31 cellular contexts compared by ENCODE assay signal in the genomic region with DNA sequence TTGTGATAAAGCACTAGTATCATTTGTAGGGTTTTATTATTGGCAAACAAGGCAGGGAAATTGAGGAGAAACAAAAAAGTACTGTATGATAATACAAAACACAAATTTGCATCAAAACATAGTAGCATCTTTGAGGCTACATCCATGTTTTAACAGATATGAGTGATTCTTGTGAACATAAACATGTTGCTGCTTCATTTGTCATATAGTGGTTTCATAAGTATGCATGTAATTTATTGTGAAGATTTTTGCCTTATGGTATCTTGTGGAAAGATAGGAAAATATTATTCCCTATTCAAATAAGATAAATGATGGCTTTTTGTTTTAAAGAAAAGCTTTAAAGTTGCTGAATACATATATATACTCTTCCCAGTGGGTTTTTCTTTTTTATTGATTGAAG.
DNase-seq lines count a peak whose midpoint lies in the region; ATAC-seq, FAIRE-seq and TF ChIP-seq lines count a peak whose summit lies in the region.
"Had no signal": no experiment of that assay in that cellular context is flagged by ENCODE, and none has a peak within 500 bp of the region (broad histone marks: within the 10 kb centered on the region; RNA-seq: fewer than 3 reads in every experiment).

No MANE protein-coding gene starts in this region.

- POLR2A ChIA-PET in CD8-positive, alpha-beta T cell (lab: Charles Lee), result no interaction called here

- no peaks in the 10 kb centered on the region for H4K20me1 ChIP-seq in keratinocyte (ENCODE audit: control insufficient read depth, extremely low read depth, insufficient read depth, low read length)

- H3K36me3 Mint-ChIP-seq in CD14-positive monocyte, result peaks cover 11 to 15% of the 10 kb centered on the region in 2 donors
- peaks cover 10% of the 10 kb centered on the region for H3K36me3 Mint-ChIP-seq in CD8-positive, alpha-beta T cell

- peaks cover 0 to 4% (median 0%) of the 10 kb centered on the region in 3 donors for H3K27me3 Mint-ChIP-seq in CD14-positive monocyte (ENCODE audit: low read depth in 3 of 3)
- H3K27me3 Mint-ChIP-seq in CD8-positive, alpha-beta T cell (ENCODE audit: low read depth), result no peaks in the 10 kb centered on the region
- H3K27me3 Mint-ChIP-seq: activated CD4-positive, alpha-beta memory T cell treated with anti-CD3 and anti-CD28 coated beads for 36 hours; naive B cell; stimulated activated naive CD8-positive, alpha-beta T cell treated with anti-CD3 and anti-CD28 coated beads, Interleukin-15, amount 100 ng/mL, for 72 hours had no signal

- peak overlapping the region; percentile 94 to 98 (median 97) for H3K27ac Mint-ChIP-seq in CD14-positive monocyte
- no peak overlapping the region for H3K27ac Mint-ChIP-seq in CD8-positive, alpha-beta T cell
- H3K27ac Mint-ChIP-seq: activated CD4-positive, alpha-beta memory T cell treated with anti-CD3 and anti-CD28 coated beads for 36 hours; naive B cell; stimulated activated naive CD8-positive, alpha-beta T cell treated with anti-CD3 and anti-CD28 coated beads, Interleukin-15, amount 100 ng/mL, for 72 hours had no signal

- no peaks in the 10 kb centered on the region for H3K9me3 Mint-ChIP-seq in CD14-positive monocyte
- no peaks in the 10 kb centered on the region for H3K9me3 Mint-ChIP-seq in CD8-positive, alpha-beta T cell
- H3K9me3 Mint-ChIP-seq: activated CD4-positive, alpha-beta memory T cell treated with anti-CD3 and anti-CD28 coated beads for 36 hours; stimulated activated naive CD8-positive, alpha-beta T cell treated with anti-CD3 and anti-CD28 coated beads, Interleukin-15, amount 100 ng/mL, for 72 hours had no signal

- TF ChIP-seq CTCF in CD14-positive monocyte (IDR thresholded peaks at IDR 0.05), result no peak
- no peak for TF ChIP-seq CTCF in HL-60 (IDR thresholded peaks at IDR 0.05; ENCODE audit: insufficient read depth, low read length)
- no peak for TF ChIP-seq CTCF in choroid plexus epithelial cell (conservative IDR thresholded peaks at IDR 0.05; ENCODE audit: low read depth, low read length)
- no peak for TF ChIP-seq CTCF in keratinocyte (optimal IDR thresholded peaks at IDR 0.05 in 1 of 3, IDR thresholded peaks at IDR 0.05 in 1 of 3, conservative IDR thresholded peaks at IDR 0.05 in 1 of 3; ENCODE audit: extremely low read depth in 1 of 3, insufficient read depth in 2 of 3, low read length in 3 of 3)
- no peak for TF ChIP-seq CTCF in D721Med (IDR thresholded peaks at IDR 0.05; ENCODE audit: insufficient read depth, missing control alignments)
- no peak for TF ChIP-seq CTCF in vagina (IDR thresholded peaks at IDR 0.05)
- no peak for TF ChIP-seq CTCF in CD8-positive, alpha-beta T cell (IDR thresholded peaks at IDR 0.05)

- no peak for ATAC-seq in CD8-positive, alpha-beta T cell
- ATAC-seq: right cardiac atrium; stimulated activated naive CD8-positive, alpha-beta T cell treated with anti-CD3 and anti-CD28 coated beads, Interleukin-15, amount 100 ng/mL, for 72 hours had no signal

- H3K4me3 Mint-ChIP-seq in CD14-positive monocyte, result no peak overlapping the region
- no peak overlapping the region for H3K4me3 Mint-ChIP-seq in CD8-positive, alpha-beta T cell
- H3K4me3 Mint-ChIP-seq: activated CD4-positive, alpha-beta memory T cell treated with anti-CD3 and anti-CD28 coated beads for 36 hours; naive B cell; stimulated activated naive CD8-positive, alpha-beta T cell treated with anti-CD3 and anti-CD28 coated beads, Interleukin-15, amount 100 ng/mL, for 72 hours had no signal

- H3K27ac ChIP-seq in HL-60 (replicated peaks) (peak overlapping the region; percentile 53), keratinocyte (ENCODE audit: control insufficient read depth, insufficient read depth, low read length) (peak overlapping the region; percentile 86), vagina (no peak overlapping the region)
- H3K27ac ChIP-seq in CD8-positive, alpha-beta T cell (ENCODE audit: low read depth, low read length), result no peak overlapping the region

- H2AFZ ChIP-seq in keratinocyte (ENCODE audit: control insufficient read depth, low read length), result no peak overlapping the region

- no peaks in the 10 kb centered on the region for H3K9me3 ChIP-seq in keratinocyte (ENCODE audit: control insufficient read depth, low read depth, low read length)
- no peaks in the 10 kb centered on the region for H3K9me3 ChIP-seq in vagina
- no peaks in the 10 kb centered on the region for H3K9me3 ChIP-seq in CD8-positive, alpha-beta T cell (ENCODE audit: low read length)
- H3K9me3 ChIP-seq: spleen had no signal

- CTCF ChIA-PET in CD8-positive, alpha-beta T cell (lab: Charles Lee), result no interaction called here

- H3K27me3 ChIP-seq in HL-60 (ENCODE audit: insufficient read depth, poor library complexity, severe bottlenecking) (no peaks in the 10 kb centered on the region), keratinocyte (ENCODE audit: control insufficient read depth, extremely low read depth, insufficient read depth, low read length) (no peaks in the 10 kb centered on the region), vagina (no peaks in the 10 kb centered on the region)
- H3K27me3 ChIP-seq in CD8-positive, alpha-beta T cell (ENCODE audit: insufficient read depth, low read length), result no peaks in the 10 kb centered on the region
- H3K27me3 ChIP-seq: spleen had no signal

- no peak overlapping the region for H3K4me3 ChIP-seq in HL-60 (replicated peaks; ENCODE audit: insufficient read depth, low read length)
- no peak overlapping the region for H3K4me3 ChIP-seq in choroid plexus epithelial cell (ENCODE audit: low read depth, low read length)
- H3K4me3 ChIP-seq in keratinocyte (ENCODE audit: control insufficient read depth in 2 of 3, extremely low read depth in 1 of 3, insufficient read depth in 2 of 3, low read depth in 1 of 3, low read length in 3 of 3), result no peak overlapping the region
- no peak overlapping the region for H3K4me3 ChIP-seq in vagina
- no peak overlapping the region for H3K4me3 ChIP-seq in CD8-positive, alpha-beta T cell (ENCODE audit: low read depth, low read length)
- H3K4me3 ChIP-seq: spleen had no signal

- H3K4me1 Mint-ChIP-seq in CD14-positive monocyte, result peaks cover 20% of the 10 kb centered on the region
- H3K4me1 Mint-ChIP-seq in CD8-positive, alpha-beta T cell (ENCODE audit: low read depth), result peaks cover 2% of the 10 kb centered on the region

- dilution Hi-C loops in keratinocyte (cut with MboI; ENCODE audit: extremely low pct_ligation_motif_present, low sequenced_read_pairs), result no loop called here

- no peak for DNase-seq in CD14-positive monocyte (ENCODE audit: low spot score)
- no peak for DNase-seq in HL-60 (ENCODE audit: low read depth in 1 of 2, low spot score in 1 of 2)
- DNase-seq in choroid plexus epithelial cell (ENCODE audit: low read depth), result peak; percentile 36
- DNase-seq in keratinocyte (ENCODE audit: low read depth, low spot score), result no peak
- DNase-seq in D721Med (ENCODE audit: insufficient read length, low spot score), result no peak
- no peak for DNase-seq in vagina (ENCODE audit: extremely low spot score in 2 of 2)
- DNase-seq in CD8-positive, alpha-beta T cell, result no peak
- DNase-seq in stimulated activated CD4-positive, alpha-beta T cell treated with anti-CD3 and anti-CD28 coated beads, Interleukin-2, amount 100 ng/mL, for 48 hours, result no peak
- DNase-seq: activated CD4-positive, alpha-beta memory T cell treated with anti-CD3 and anti-CD28 coated beads for 36 hours; activated CD4-positive, alpha-beta T cell treated with anti-CD3 and anti-CD28 coated beads for 1 hour; activated CD8-positive, alpha-beta memory T cell treated with anti-CD3 and anti-CD28 coated beads, Interleukin-2, amount 50 U/mL, for 4 hours; activated naive CD4-positive, alpha-beta T cell treated with Interleukin-2 at 50 U/mL for 16 hours; amniotic stem cell; DMS79; effector CD8-positive, alpha-beta T cell; foreskin fibroblast; GF-D8; head of caudate nucleus; kidney; midbrain; naive B cell; NCI-H1417; NCI-H2029; NCI-H526; posterior cingulate gyrus; right cardiac atrium; Right ventricle myocardium superior; spleen; stimulated activated CD4-positive, alpha-beta T cell treated with anti-CD3 and anti-CD28 coated beads, Interleukin-2, amount 100 ng/mL, for 24 hours; stimulated activated naive CD8-positive, alpha-beta T cell treated with anti-CD3 and anti-CD28 coated beads, Interleukin-15, amount 100 ng/mL, for 72 hours had no signal

- no peak for TF ChIP-seq POLR2A in vagina (IDR thresholded peaks at IDR 0.05)

- H3K9me1 ChIP-seq in keratinocyte (ENCODE audit: control insufficient read depth, extremely low read depth, insufficient read depth, low read length), result no peaks in the 10 kb centered on the region

- H3K4me2 ChIP-seq in keratinocyte (ENCODE audit: control insufficient read depth, extremely low read depth, insufficient read depth, low read depth, low read length), result no peak overlapping the region

- peaks cover 0 to 5% of the 10 kb centered on the region in 2 experiments for H3K36me3 ChIP-seq in keratinocyte (ENCODE audit: control insufficient read depth in 2 of 2, extremely low read depth in 1 of 2, insufficient read depth in 2 of 2, low read length in 2 of 2)
- no peaks in the 10 kb centered on the region for H3K36me3 ChIP-seq in vagina
- no peaks in the 10 kb centered on the region for H3K36me3 ChIP-seq in CD8-positive, alpha-beta T cell (ENCODE audit: insufficient read depth, low read length)

- H3K79me2 ChIP-seq in keratinocyte (ENCODE audit: control insufficient read depth, insufficient read depth, low read length), result peaks cover 3% of the 10 kb centered on the region

- H3K4me1 ChIP-seq in keratinocyte (ENCODE audit: control insufficient read depth, extremely low read depth, insufficient read depth, low read length) (peaks cover 19% of the 10 kb centered on the region), vagina (no peaks in the 10 kb centered on the region)
- no peaks in the 10 kb centered on the region for H3K4me1 ChIP-seq in CD8-positive, alpha-beta T cell (ENCODE audit: insufficient read depth, low read length)

- intact Hi-C loops in CD14-positive monocyte (cut with micrococcal nuclease) (loop anchor here (5.0 to 10.0 kb wide), 2 partner anchors 60 to 212 kb away; a partner anchor contains a TSS), vagina (cut with DNase I) (no loop called here)
- intact Hi-C loops in CD8-positive, alpha-beta T cell (cut with DNase I, micrococcal nuclease), result no loop called here

- FAIRE-seq in keratinocyte (lab: Jason Lieb, UNC), result no peak
- no peak for FAIRE-seq in D721Med (lab: Jason Lieb, UNC)
- FAIRE-seq: kidney, urothelium cell line had no signal

- H3K9ac ChIP-seq in keratinocyte (ENCODE audit: control insufficient read depth, extremely low read depth, insufficient read depth, low read length), result no peak overlapping the region

Comparison
In these comparisons a context has a peak if more than half of its experiments do, and no peak if none do; other contexts are left out.
1. H3K27ac ChIP-seq: peak in HL-60 (single experiment) and keratinocyte (single experiment); none in vagina (single experiment) and CD8-positive, alpha-beta T cell (single experiment).
2. intact Hi-C loops: an anchor here in CD14-positive monocyte (5.0 to 10.0 kb wide); none called in vagina and CD8-positive, alpha-beta T cell.